ENCODE assay signal across 1 cellular context in genomic region chr14:104778694-104779331, GRCh38.
TF ChIP-seq lines count a peak whose summit lies in the region.

No MANE protein-coding gene starts in this region.

TF ChIP-seq in HepG2, 621 proteins besides CTCF, POLR2A, EP300 and RAD21:
- TF ChIP-seq PAX8 (CRISPR knock-in tag; IDR thresholded peaks at IDR 0.05; ENCODE audit: borderline replicate concordance) (no peak), AGO2 (optimal IDR thresholded peaks at IDR 0.05; ENCODE audit: low read depth, low read length) (peak; percentile 50)
